1 cellular context compared by ENCODE assay signal in genomic region chr2:152335851-152336102, GRCh38.
TF ChIP-seq lines count a peak whose summit lies in the region.

No MANE protein-coding gene starts in this region.

TF ChIP-seq in HepG2, 621 proteins besides CTCF, POLR2A, EP300 and RAD21 (continued from another document and continues in another):
- TF ChIP-seq TIGD3 (CRISPR knock-in tag; IDR thresholded peaks at IDR 0.05; ENCODE audit: borderline replicate concordance): no peak
- no peak for TF ChIP-seq ATM (IDR thresholded peaks at IDR 0.05; ENCODE audit: borderline replicate concordance)
- 0 out of 2 replicates have a peak, but pooled peaks have one; percentile 7 for TF ChIP-seq TFDP2 (CRISPR knock-in tag; IDR thresholded peaks at IDR 0.05)
- TF ChIP-seq ZBTB14 (CRISPR knock-in tag; IDR thresholded peaks at IDR 0.05): 0 out of 2 replicates have a peak, but pooled peaks have one; percentile 16
- TF ChIP-seq ATF1 (CRISPR knock-in tag; IDR thresholded peaks at IDR 0.05): no peak
- 0 out of 2 replicates have a peak, but pooled peaks have one; percentile 23 for TF ChIP-seq ZNF512B (CRISPR knock-in tag; IDR thresholded peaks at IDR 0.05; ENCODE audit: borderline replicate concordance)
- no peak for TF ChIP-seq GPBP1L1 (CRISPR knock-in tag; IDR thresholded peaks at IDR 0.05)
- TF ChIP-seq SALL2 (CRISPR knock-in tag; IDR thresholded peaks at IDR 0.05): no peak
- TF ChIP-seq MXI1 (IDR thresholded peaks at IDR 0.05; ENCODE audit: borderline replicate concordance, low read depth, low read length): no peak
- TF ChIP-seq ATF5 (CRISPR knock-in tag; IDR thresholded peaks at IDR 0.05; ENCODE audit: low read depth): no peak
- no peak for TF ChIP-seq ZNF282 (IDR thresholded peaks at IDR 0.05; ENCODE audit: partially characterized antibody)
- 0 out of 2 replicates have a peak, but pooled peaks have one; percentile 28 for TF ChIP-seq HIVEP1 (CRISPR knock-in tag; IDR thresholded peaks at IDR 0.05)
- no peak for TF ChIP-seq ZNF713 (CRISPR knock-in tag; IDR thresholded peaks at IDR 0.05)
- no peak for TF ChIP-seq HMG20B (CRISPR knock-in tag; conservative IDR thresholded peaks at IDR 0.05)
- TF ChIP-seq ZSCAN30 (CRISPR knock-in tag; IDR thresholded peaks at IDR 0.05): 0 out of 2 replicates have a peak, but pooled peaks have one; percentile 1
- no peak for TF ChIP-seq GATA4 (IDR thresholded peaks at IDR 0.05; ENCODE audit: borderline replicate concordance, low read depth)
- no peak for TF ChIP-seq WIZ (CRISPR knock-in tag; IDR thresholded peaks at IDR 0.05)
- no peak for TF ChIP-seq ZNF878 (CRISPR knock-in tag; IDR thresholded peaks at IDR 0.05)
- TF ChIP-seq BCL6 (CRISPR knock-in tag; IDR thresholded peaks at IDR 0.05): no peak
- no peak for TF ChIP-seq ZNF577 (CRISPR knock-in tag; IDR thresholded peaks at IDR 0.05; ENCODE audit: borderline replicate concordance, low read depth)
- TF ChIP-seq ZNF710 (CRISPR knock-in tag; IDR thresholded peaks at IDR 0.05; ENCODE audit: borderline replicate concordance): 0 out of 2 replicates have a peak, but pooled peaks have one; percentile 19
- 0 out of 2 replicates have a peak, but pooled peaks have one; percentile 5 for TF ChIP-seq ZNF768 (CRISPR knock-in tag; IDR thresholded peaks at IDR 0.05)
- no peak for TF ChIP-seq KAT2B (IDR thresholded peaks at IDR 0.05; ENCODE audit: borderline replicate concordance, low read depth, low read length)
- 0 out of 2 replicates have a peak, but pooled peaks have one; percentile 46 for TF ChIP-seq ZMAT3 (CRISPR knock-in tag; conservative IDR thresholded peaks at IDR 0.05)
- TF ChIP-seq ZNF7 (CRISPR knock-in tag; IDR thresholded peaks at IDR 0.05): no peak
- TF ChIP-seq FOXO1 (CRISPR knock-in tag; IDR thresholded peaks at IDR 0.05): no peak
- no peak for TF ChIP-seq IKZF1 (IDR thresholded peaks at IDR 0.05)
- TF ChIP-seq ZNF30 (CRISPR knock-in tag; IDR thresholded peaks at IDR 0.05): no peak
- no peak; the same call in 1 of the 2 replicates for TF ChIP-seq JDP2 (CRISPR knock-in tag; IDR thresholded peaks at IDR 0.05; ENCODE audit: borderline replicate concordance)
- no peak for TF ChIP-seq TOE1 (CRISPR knock-in tag; IDR thresholded peaks at IDR 0.05)
- TF ChIP-seq PCBP1 (IDR thresholded peaks at IDR 0.05; ENCODE audit: borderline replicate concordance, low read depth, low read length): peak; percentile 62; the same call in 1 of the 2 replicates
- no peak for TF ChIP-seq KDM5B (CRISPR knock-in tag; IDR thresholded peaks at IDR 0.05; ENCODE audit: borderline replicate concordance)
- peak; percentile 59; the same call in 1 of the 2 replicates for TF ChIP-seq ZNF709 (CRISPR knock-in tag; IDR thresholded peaks at IDR 0.05)
- TF ChIP-seq MTF1 (CRISPR knock-in tag; IDR thresholded peaks at IDR 0.05): no peak
- no peak for TF ChIP-seq ZNF17 (CRISPR knock-in tag; IDR thresholded peaks at IDR 0.05)
- TF ChIP-seq SKIL (CRISPR knock-in tag; IDR thresholded peaks at IDR 0.05; ENCODE audit: borderline replicate concordance): no peak
- TF ChIP-seq ZFP36 (IDR thresholded peaks at IDR 0.05; ENCODE audit: borderline replicate concordance, low read depth, low read length, partially characterized antibody): no peak
- TF ChIP-seq SIN3B (IDR thresholded peaks at IDR 0.05; ENCODE audit: low read length): no peak
- TF ChIP-seq ZNF574 (CRISPR knock-in tag; IDR thresholded peaks at IDR 0.05): no peak; the same call in 1 of the 2 replicates
- TF ChIP-seq TEAD2 (CRISPR knock-in tag; IDR thresholded peaks at IDR 0.05): no peak
- no peak for TF ChIP-seq FOXK2 (IDR thresholded peaks at IDR 0.05)
- peak; percentile 68 for TF ChIP-seq ZNF446 (CRISPR knock-in tag; IDR thresholded peaks at IDR 0.05)
- no peak for TF ChIP-seq ZNF232 (CRISPR knock-in tag; IDR thresholded peaks at IDR 0.05; ENCODE audit: borderline replicate concordance)
- peak; percentile 29; the same call in 1 of the 2 replicates for TF ChIP-seq THAP8 (CRISPR knock-in tag; IDR thresholded peaks at IDR 0.05; ENCODE audit: borderline replicate concordance)
- TF ChIP-seq HNRNPLL (IDR thresholded peaks at IDR 0.05; ENCODE audit: low read depth, low read length, poor library complexity, severe bottlenecking): peak; percentile 49
- TF ChIP-seq ZNF737 (CRISPR knock-in tag; IDR thresholded peaks at IDR 0.05; ENCODE audit: borderline replicate concordance): no peak
- no peak for TF ChIP-seq PPARG (CRISPR knock-in tag; conservative IDR thresholded peaks at IDR 0.05)
- peak; percentile 17 for TF ChIP-seq PTBP1 (IDR thresholded peaks at IDR 0.05; ENCODE audit: low read depth, low read length, poor library complexity, severe bottlenecking)
- TF ChIP-seq ZGPAT (CRISPR knock-in tag; IDR thresholded peaks at IDR 0.05): no peak
